ENCODE assay signal across 27 cellular contexts in genomic region chr16:47725188-47725695, GRCh38.
DNase-seq lines count a peak whose midpoint lies in the region; ATAC-seq, FAIRE-seq and TF ChIP-seq lines count a peak whose summit lies in the region.
"Had no signal": no experiment of that assay in that cellular context is flagged by ENCODE, and none has a peak within 500 bp of the region (broad histone marks: within the 10 kb centered on the region; RNA-seq: fewer than 3 reads in every experiment).

No MANE protein-coding gene starts in this region.

- intact Hi-C loops in Caco-2 (cut with micrococcal nuclease; ENCODE audit: unreplicated experiment): no loop called here
- intact Hi-C loops in K562 (cut with micrococcal nuclease): loop anchor here (10.0 kb wide), 1 partner anchor 60 kb away; no protein-coding TSS in a partner anchor

- H3K79me2 ChIP-seq in GM23338 (replicated peaks; ENCODE audit: insufficient read depth) (no peaks in the 10 kb centered on the region), K562 (ENCODE audit: control insufficient read depth, insufficient read depth, low read length) (no peaks in the 10 kb centered on the region), mesendoderm (ENCODE audit: control insufficient read depth, insufficient read depth, low read length) (no peaks in the 10 kb centered on the region)

- peak overlapping the region; percentile 20 for H3K4ac ChIP-seq in mesendoderm (ENCODE audit: low read depth, low read length)

- H3K9me2 ChIP-seq in GM23338 (ENCODE audit: insufficient read depth): peaks cover 13% of the 10 kb centered on the region; the same call in 1 of the 2 replicates

- no peaks in the 10 kb centered on the region for H3K9me3 ChIP-seq in Caco-2
- no peaks in the 10 kb centered on the region for H3K9me3 ChIP-seq in K562 (replicated peaks; ENCODE audit: control insufficient read depth, insufficient read depth, low read depth, low read length)
- H3K9me3 ChIP-seq: BLaER1 treated with 17β-estradiol and CSF1 and Interleukin-3, amounts not matched to agents 10 nM and 100 nM had no signal

- BruUV-seq in Caco-2 (replicated peaks; lab: Mats Ljungman, UMichigan) (no TSS peak), K562 (replicated peaks; lab: Mats Ljungman, UMichigan) (no TSS peak)

- TF ChIP-seq POLR2A in K562 (conservative IDR thresholded peaks at IDR 0.05): no peak

- H2BK120ac ChIP-seq in mesendoderm (ENCODE audit: low read depth, low read length): no peak overlapping the region

- H3K4me1 Mint-ChIP-seq in Caco-2 (ENCODE audit: low read depth, unreplicated experiment) (peaks cover 12% of the 10 kb centered on the region), GM23338 (peaks cover 7% of the 10 kb centered on the region), endothelial cell (ENCODE audit: unreplicated experiment) (peaks cover 8% of the 10 kb centered on the region)

- H3K9ac ChIP-seq in K562 (ENCODE audit: insufficient read depth in 1 of 2, low read depth in 2 of 2, low read length in 2 of 2) (no peak overlapping the region), mesendoderm (ENCODE audit: low read length) (no peak overlapping the region)
- H3K9ac ChIP-seq: BLaER1 treated with 17β-estradiol and CSF1 and Interleukin-3, amounts not matched to agents 10 nM and 100 nM had no signal

- H3K18ac ChIP-seq in mesendoderm (ENCODE audit: low read length): no peak overlapping the region

- peaks cover 10% of the 10 kb centered on the region for H3K4me1 ChIP-seq in Caco-2
- H3K4me1 ChIP-seq in GM23338 (ENCODE audit: insufficient read depth): no peaks in the 10 kb centered on the region
- no peaks in the 10 kb centered on the region for H3K4me1 ChIP-seq in K562 (replicated peaks in 1 of 2; ENCODE audit: control insufficient read depth in 2 of 2, insufficient read depth in 2 of 2, low read length in 2 of 2)
- H3K4me1 ChIP-seq in mesendoderm (ENCODE audit: control insufficient read depth, low read depth, low read length): no peaks in the 10 kb centered on the region

- POLR2A ChIA-PET in Caco-2 (lab: Charles Lee) (no interaction called here), K562 (lab: Yijun Ruan, JAX) (interaction anchor here (0.7 to 0.8 kb wide), 2 partner anchors 10 to 215 kb away, joined by 3 to 5 read pairs; no protein-coding TSS in a partner anchor)

- H3K27me3 ChIP-seq in Caco-2 (replicated peaks; ENCODE audit: control insufficient read depth, insufficient read depth, low read length) (no peaks in the 10 kb centered on the region), GM23338 (ENCODE audit: insufficient read depth) (no peaks in the 10 kb centered on the region), K562 (ENCODE audit: control insufficient read depth in 2 of 2, insufficient read depth in 2 of 2, low read length in 2 of 2) (peaks cover 25 to 35% of the 10 kb centered on the region in 2 experiments; a peak in 3 of 5 replicates), mesendoderm (ENCODE audit: insufficient read depth, low read length, poor library complexity) (no peaks in the 10 kb centered on the region)
- H3K27me3 ChIP-seq: BLaER1 treated with 17β-estradiol and CSF1 and Interleukin-3, amounts not matched to agents 10 nM and 100 nM had no signal

- H3K4me2 ChIP-seq in GM23338: no peak overlapping the region
- no peak overlapping the region for H3K4me2 ChIP-seq in K562 (ENCODE audit: insufficient read depth, low read length)
- H3K4me2 ChIP-seq in mesendoderm (ENCODE audit: low read length): no peak overlapping the region
- H3K4me2 ChIP-seq: BLaER1 treated with 17β-estradiol and CSF1 and Interleukin-3, amounts not matched to agents 10 nM and 100 nM had no signal

- no peaks in the 10 kb centered on the region for H3K79me1 ChIP-seq in mesendoderm (ENCODE audit: low read length)

- no peak overlapping the region for H4K5ac ChIP-seq in mesendoderm (ENCODE audit: low read length)

- H3K4me3 Mint-ChIP-seq in Caco-2 (ENCODE audit: unreplicated experiment): no peak overlapping the region
- H3K4me3 Mint-ChIP-seq in GM23338: no peak overlapping the region
- H3K4me3 Mint-ChIP-seq in endothelial cell (ENCODE audit: unreplicated experiment): no peak overlapping the region
- H3K4me3 Mint-ChIP-seq: B cell; CD4-positive, alpha-beta T cell; CD8-positive, alpha-beta T cell had no signal

- no peak for TF ChIP-seq EP300 in K562 (IDR thresholded peaks at IDR 0.05; ENCODE audit: low read length)

- in situ Hi-C loops in K562 (cut with MboI): no loop called here

- H4K20me1 ChIP-seq in GM23338 (replicated peaks; ENCODE audit: insufficient read depth) (no peaks in the 10 kb centered on the region), K562 (replicated peaks; ENCODE audit: control insufficient read depth, insufficient read depth, low read length) (no peaks in the 10 kb centered on the region; the same call in 1 of the 2 replicates)
- H4K20me1 ChIP-seq: BLaER1 treated with 17β-estradiol and CSF1 and Interleukin-3, amounts not matched to agents 10 nM and 100 nM had no signal

- H3K36me3 ChIP-seq in Caco-2 (ENCODE audit: control insufficient read depth, insufficient read depth, low read length) (no peaks in the 10 kb centered on the region), GM23338 (ENCODE audit: insufficient read depth) (no peaks in the 10 kb centered on the region), K562 (ENCODE audit: control insufficient read depth, insufficient read depth, low read length) (no peaks in the 10 kb centered on the region), mesendoderm (ENCODE audit: control insufficient read depth, insufficient read depth, low read length) (no peaks in the 10 kb centered on the region)
- H3K36me3 ChIP-seq: BLaER1 treated with 17β-estradiol and CSF1 and Interleukin-3, amounts not matched to agents 10 nM and 100 nM had no signal

- CTCF ChIA-PET in Caco-2 (lab: Charles Lee): no interaction called here
- CTCF ChIA-PET in K562 (lab: Yijun Ruan, JAX; ENCODE audit: low intra/inter-chr PET ratio): no interaction called here

- H3K4me3 ChIP-seq in Caco-2 (ENCODE audit: low read depth, low read length): no peak overlapping the region
- no peak overlapping the region for H3K4me3 ChIP-seq in GM23338
- no peak overlapping the region for H3K4me3 ChIP-seq in K562
- H3K4me3 ChIP-seq in mesendoderm (ENCODE audit: low read length): no peak overlapping the region
- H3K4me3 ChIP-seq: BLaER1 treated with 17β-estradiol and CSF1 and Interleukin-3, amounts not matched to agents 10 nM and 100 nM; GM12878 had no signal

- H3F3A ChIP-seq in GM23338 (replicated peaks; ENCODE audit: low read depth): no peaks in the 10 kb centered on the region

- H3K27ac Mint-ChIP-seq in Caco-2 (ENCODE audit: unreplicated experiment) (peak overlapping the region; percentile 94), GM23338 (no peak overlapping the region; the same call in 1 of the 2 replicates), endothelial cell (ENCODE audit: unreplicated experiment) (no peak overlapping the region)
- H3K27ac Mint-ChIP-seq: B cell; CD4-positive, alpha-beta T cell; CD8-positive, alpha-beta T cell had no signal

- H3K9me1 ChIP-seq in K562 (ENCODE audit: control insufficient read depth, insufficient read depth, low read length): no peaks in the 10 kb centered on the region

- TF ChIP-seq RAD21 in K562 (CRISPR knock-in tag; conservative IDR thresholded peaks at IDR 0.05 in 1 of 2, IDR thresholded peaks at IDR 0.05 in 1 of 2): no peak

- no peak for FAIRE-seq in K562 (lab: Jason Lieb, UNC)
- FAIRE-seq: A204.1, GM12878, GM12892, GM18507, GM19239 had no signal

- H4K8ac ChIP-seq in mesendoderm (ENCODE audit: low read depth, low read length): no peak overlapping the region

- H3K27ac ChIP-seq in GM23338 (ENCODE audit: low read depth) (no peak overlapping the region), K562 (ENCODE audit: extremely low read depth, low read depth, low read length) (no peak overlapping the region), mesendoderm (ENCODE audit: low read depth, low read length) (no peak overlapping the region)
- H3K27ac ChIP-seq: BLaER1 treated with 17β-estradiol and CSF1 and Interleukin-3, amounts not matched to agents 10 nM and 100 nM; C4-2B had no signal

- no peak overlapping the region for H2BK5ac ChIP-seq in mesendoderm (ENCODE audit: low read length)

- H3K36me3 Mint-ChIP-seq in Caco-2 (ENCODE audit: insufficient read depth, unreplicated experiment): peaks cover 7% of the 10 kb centered on the region
- H3K36me3 Mint-ChIP-seq in GM23338 (ENCODE audit: low read depth): no peaks in the 10 kb centered on the region
- H3K36me3 Mint-ChIP-seq in endothelial cell (ENCODE audit: low read depth, unreplicated experiment): no peaks in the 10 kb centered on the region
- H3K36me3 Mint-ChIP-seq: CD8-positive, alpha-beta T cell had no signal

- H3K23ac ChIP-seq in mesendoderm (ENCODE audit: low read length): no peak overlapping the region

- H3K56ac ChIP-seq in mesendoderm (ENCODE audit: low read length): no peak overlapping the region

- no peak overlapping the region for H2BK15ac ChIP-seq in mesendoderm (replicated peaks; ENCODE audit: low read depth)

- H3K27me3 Mint-ChIP-seq in Caco-2 (ENCODE audit: insufficient read depth, unreplicated experiment) (no peaks in the 10 kb centered on the region), GM23338 (ENCODE audit: insufficient read depth, low read depth, poor library complexity) (peaks cover 2% of the 10 kb centered on the region), endothelial cell (ENCODE audit: unreplicated experiment) (no peaks in the 10 kb centered on the region)

- no peak for TF ChIP-seq CTCF in Caco-2 (IDR thresholded peaks at IDR 0.05; ENCODE audit: insufficient read depth in 1 of 2, low read depth in 1 of 2, low read length in 1 of 2, severe bottlenecking in 1 of 2, unreplicated experiment in 1 of 2)
- no peak for TF ChIP-seq CTCF in GM23338 (conservative IDR thresholded peaks at IDR 0.05; ENCODE audit: low read depth in 2 of 2)
- TF ChIP-seq CTCF in K562 (IDR thresholded peaks at IDR 0.05 in 2 of 3, conservative IDR thresholded peaks at IDR 0.05 in 1 of 3; ENCODE audit: insufficient read depth in 2 of 3, low read depth in 1 of 3, low read length in 3 of 3): no peak
- no peak for TF ChIP-seq CTCF in endothelial cell (IDR thresholded peaks at IDR 0.05; ENCODE audit: unreplicated experiment)

- peak overlapping the region; percentile 47 for H2AK5ac ChIP-seq in mesendoderm (ENCODE audit: low read length)

- peak overlapping the region; percentile 52; the same call in 1 of the 2 replicates for H2AFZ ChIP-seq in GM23338
- no peak overlapping the region for H2AFZ ChIP-seq in K562 (ENCODE audit: low read depth, low read length)

- DNase-seq in Caco-2 (no peak), GM23338 (ENCODE audit: low spot score) (no peak), K562 (ENCODE audit: extremely low read depth in 1 of 4, low spot score in 3 of 4) (no peak), mesendoderm (no peak), endothelial cell (ENCODE audit: low spot score) (no peak)
- DNase-seq: 8988T; ACHN; CD4-positive, alpha-beta T cell; CD8-positive, alpha-beta T cell; DMS 273 treated with DMSO at 0.1 percent for 48 hours; DMS153; DMS53; DMS79; DND-41; EL; GDM1 had no signal

- 6% methylated on average over 9 of the region's 9 CpGs for WGBS in K562 (ENCODE audit: insufficient coverage, low coverage, missing lambda C conversion rate)
- WGBS in mesendoderm (ENCODE audit: extremely low coverage, insufficient coverage, low lambda C conversion rate): no CpG with 5 or more reads among the region's 9 CpGs

- ATAC-seq in GM23338 (no peak), K562 (peak; percentile 61; the same call in 2 of the 3 replicates), HG03521 (IDR thresholded peaks at IDR 0.05; ENCODE audit: unreplicated experiment) (no peak), HG02588 (IDR thresholded peaks at IDR 0.05; ENCODE audit: unreplicated experiment) (no peak), GM18519 (IDR thresholded peaks at IDR 0.05; ENCODE audit: low FRiP score, unreplicated experiment) (no peak)
- ATAC-seq: CD8-positive, alpha-beta T cell; GM12878 had no signal

- H3K9me3 Mint-ChIP-seq in Caco-2 (ENCODE audit: unreplicated experiment) (no peaks in the 10 kb centered on the region), GM23338 (no peaks in the 10 kb centered on the region), endothelial cell (ENCODE audit: unreplicated experiment) (no peaks in the 10 kb centered on the region)
- H3K9me3 Mint-ChIP-seq: CD4-positive, alpha-beta T cell; CD8-positive, alpha-beta T cell had no signal
